ENCODE assay signal across 8 cellular contexts in genomic region chr17:55266051-55266957, GRCh38. TPM values are rescaled to one million over a fixed set of nuclear protein-coding genes. Genes with fewer than 3 reads are reported as not detected.
DNase-seq lines count a peak whose midpoint lies in the region; ATAC-seq and TF ChIP-seq lines count a peak whose summit lies in the region.

No MANE protein-coding gene starts in this region.

- intact Hi-C loops in activated naive CD4-positive, alpha-beta T cell treated with anti-CD3 and anti-CD28 coated beads for 36 hours (cut with micrococcal nuclease), result no loop called here

- H3K36me3 ChIP-seq in upper lobe of left lung, result no peaks in the 10 kb centered on the region

- H3K4me3 Mint-ChIP-seq in activated naive CD4-positive, alpha-beta T cell treated with anti-CD3 and anti-CD28 coated beads for 36 hours, result peak overlapping the region; percentile 40
- peak overlapping the region; percentile 66 to 83 for H3K4me3 Mint-ChIP-seq in effector memory CD8-positive, alpha-beta T cell
- H3K4me3 Mint-ChIP-seq in mesothelial cell of epicardium, result peak overlapping the region; percentile 53

- H3K9me3 ChIP-seq in upper lobe of left lung, result no peaks in the 10 kb centered on the region

- ATAC-seq in effector memory CD8-positive, alpha-beta T cell (replicated peaks), result no peak
- ATAC-seq in upper lobe of left lung (ENCODE audit: low FRiP score in 2 of 2), result peak; percentile 38 to 54
- ATAC-seq in HG03196 (IDR thresholded peaks at IDR 0.05; ENCODE audit: unreplicated experiment), result no peak
- ATAC-seq in HG02973 (IDR thresholded peaks at IDR 0.05; ENCODE audit: unreplicated experiment), result no peak

- no peak for TF ChIP-seq CTCF in mesothelial cell of epicardium (IDR thresholded peaks at IDR 0.05; ENCODE audit: unreplicated experiment)
- no peak for TF ChIP-seq CTCF in upper lobe of left lung (IDR thresholded peaks at IDR 0.05)

- peak overlapping the region; percentile 76 to 83 (median 80) for H3K27ac ChIP-seq in upper lobe of left lung

- DNase-seq in activated naive CD4-positive, alpha-beta T cell treated with anti-CD3 and anti-CD28 coated beads for 36 hours, result no peak
- DNase-seq in activated naive CD4-positive, alpha-beta T cell treated with Interleukin-2 at 50 U/mL for 16 hours, result no peak
- no peak for DNase-seq in effector memory CD8-positive, alpha-beta T cell
- DNase-seq in mesothelial cell of epicardium (ENCODE audit: low spot score in 2 of 2, unreplicated experiment in 2 of 2) (no peak), upper lobe of left lung (peak in 1 of 2 donors; percentile 60)
- no peak for DNase-seq in activated CD4-positive, alpha-beta T cell treated with anti-CD3 and anti-CD28 coated beads for 4 hours

- TF ChIP-seq EP300 in upper lobe of left lung (IDR thresholded peaks at IDR 0.05), result no peak

- TF ChIP-seq POLR2A in upper lobe of left lung (IDR thresholded peaks at IDR 0.05), result no peak

- 10 to 15% methylated on average over 19 to 25 of the region's 25 CpGs for WGBS in upper lobe of left lung, 2 donors

- peaks cover 18 to 30% (median 24%) of the 10 kb centered on the region in 4 donors for H3K4me1 ChIP-seq in upper lobe of left lung

- peaks cover 3% of the 10 kb centered on the region for H3K36me3 Mint-ChIP-seq in activated naive CD4-positive, alpha-beta T cell treated with anti-CD3 and anti-CD28 coated beads for 36 hours (ENCODE audit: low read depth)
- peaks cover 2% of the 10 kb centered on the region for H3K36me3 Mint-ChIP-seq in effector memory CD8-positive, alpha-beta T cell (ENCODE audit: insufficient read depth)
- no peaks in the 10 kb centered on the region for H3K36me3 Mint-ChIP-seq in mesothelial cell of epicardium

- no peak overlapping the region for H3K27ac Mint-ChIP-seq in activated naive CD4-positive, alpha-beta T cell treated with anti-CD3 and anti-CD28 coated beads for 36 hours
- peak overlapping the region in 1 of 2 donors; percentile 63 for H3K27ac Mint-ChIP-seq in effector memory CD8-positive, alpha-beta T cell
- H3K27ac Mint-ChIP-seq in mesothelial cell of epicardium, result no peak overlapping the region

- CTCF ChIA-PET in activated naive CD4-positive, alpha-beta T cell treated with anti-CD3 and anti-CD28 coated beads for 36 hours (lab: Charles Lee), result interaction anchor here (1.1 to 1.3 kb wide), 2 partner anchors 28 to 82 kb away, joined by 3 read pairs; no protein-coding TSS in a partner anchor

- H3K27me3 Mint-ChIP-seq in activated naive CD4-positive, alpha-beta T cell treated with anti-CD3 and anti-CD28 coated beads for 36 hours (ENCODE audit: low read depth), result peaks cover 75% of the 10 kb centered on the region
- H3K27me3 Mint-ChIP-seq in effector memory CD8-positive, alpha-beta T cell, result peaks cover 37 to 52% of the 10 kb centered on the region in 2 donors
- H3K27me3 Mint-ChIP-seq in mesothelial cell of epicardium (ENCODE audit: low read depth), result peaks cover 91% of the 10 kb centered on the region

- peaks cover 0 to 21% (median 9%) of the 10 kb centered on the region in 4 donors for H3K27me3 ChIP-seq in upper lobe of left lung

- peaks cover 13% of the 10 kb centered on the region for H3K4me1 Mint-ChIP-seq in activated naive CD4-positive, alpha-beta T cell treated with anti-CD3 and anti-CD28 coated beads for 36 hours (ENCODE audit: low read depth)
- H3K4me1 Mint-ChIP-seq in effector memory CD8-positive, alpha-beta T cell (ENCODE audit: low read depth in 2 of 2), result peaks cover 3 to 8% of the 10 kb centered on the region in 2 donors
- H3K4me1 Mint-ChIP-seq in mesothelial cell of epicardium, result peaks cover 12% of the 10 kb centered on the region

- H3K9me3 Mint-ChIP-seq in activated naive CD4-positive, alpha-beta T cell treated with anti-CD3 and anti-CD28 coated beads for 36 hours, result no peaks in the 10 kb centered on the region
- H3K9me3 Mint-ChIP-seq in effector memory CD8-positive, alpha-beta T cell, result no peaks in the 10 kb centered on the region
- H3K9me3 Mint-ChIP-seq in mesothelial cell of epicardium, result peaks cover 6% of the 10 kb centered on the region

- peak overlapping the region; percentile 23 to 59 (median 50) for H3K4me3 ChIP-seq in upper lobe of left lung

RNA-seq across cellular contexts. Expression of gene HLF, which starts 1.5 kb away (rescaled TPM):
- total RNA-seq in activated naive CD4-positive, alpha-beta T cell treated with anti-CD3 and anti-CD28 coated beads for 36 hours, result under 1 TPM; 0.79 to 0.86 TPM
- total RNA-seq in mesothelial cell of epicardium (0.93 to 1.5 TPM (median 1.3 TPM) in 3 replicates), upper lobe of left lung (10 to 100 TPM; 19.9 to 45.1 (median 26.1) TPM)

Comparison
In these comparisons a context has a peak if more than half of its experiments do, and no peak if none do; other contexts are left out.
1. ATAC-seq: peak in upper lobe of left lung (2 of 2); none in effector memory CD8-positive, alpha-beta T cell (single experiment), HG03196 (single experiment) and HG02973 (single experiment).
2. Peak in every context shown above with its lines, with median percentiles within 50 percentile points of each other: H3K4me3 Mint-ChIP-seq.